8 cellular contexts compared by ENCODE assay signal in the genomic region with DNA sequence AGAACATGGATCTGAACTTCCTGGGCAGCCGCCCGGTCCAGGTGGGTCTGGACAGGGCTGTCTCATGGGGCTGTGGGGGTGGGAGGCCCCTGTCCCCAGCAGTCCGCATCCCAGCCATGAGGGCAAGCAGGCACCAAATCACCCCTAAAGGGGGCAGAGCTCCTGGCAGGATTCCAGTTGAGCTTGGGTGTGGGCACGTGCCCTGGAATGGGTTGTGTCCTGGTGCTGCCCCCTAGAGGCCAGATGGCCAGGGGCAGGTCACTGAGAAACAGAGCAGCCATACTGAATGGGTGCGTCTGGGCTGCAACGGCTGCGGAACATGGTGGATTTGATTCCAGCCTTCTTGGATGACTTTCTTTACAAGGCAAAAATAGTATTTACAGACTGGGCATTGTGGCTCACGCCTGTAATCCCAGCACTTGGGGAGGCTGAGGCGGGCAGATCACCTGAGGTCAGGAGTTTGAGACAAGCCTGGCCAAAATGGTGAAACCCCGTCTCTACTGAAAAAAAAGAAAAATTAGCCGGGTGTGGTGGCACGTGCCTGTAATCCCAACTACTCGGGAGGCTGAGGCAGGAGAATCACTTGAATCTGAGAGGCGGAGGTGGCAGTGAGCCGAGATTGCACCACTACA. TPM values are rescaled to one million over a fixed set of nuclear protein-coding genes. Genes with fewer than 3 reads are reported as not detected.
A peak's percentile ranks its signal among the peaks of the same experiment; 100 is the strongest.
DNase-seq lines count a peak whose midpoint lies in the region; ATAC-seq, FAIRE-seq and TF ChIP-seq lines count a peak whose summit lies in the region.
"Not testable (repeated sequence)": the region's sequence is repeated elsewhere in the genome, so short reads cannot be mapped to it uniquely, and the experiment has no call there.

No MANE protein-coding gene starts in this region.

- WGBS in heart left ventricle, 4 donors = 87 to 89% (median 88%) methylated on average over 14 to 15 of the region's 15 CpGs
- WGBS in pancreas, 2 donors = 82 to 83% methylated on average over 15 of the region's 15 CpGs

- peak; percentile 43 to 89 (median 62) for TF ChIP-seq CTCF in heart left ventricle (IDR thresholded peaks at IDR 0.05)
- TF ChIP-seq CTCF in pancreas (IDR thresholded peaks at IDR 0.05) = peak; percentile 47 to 73 (median 64)

- peaks cover 0 to 79% (median 48%) of the 10 kb centered on the region in 9 donors for H3K36me3 ChIP-seq in heart left ventricle
- peaks cover 0 to 16% (median 0%) of the 10 kb centered on the region in 3 donors for H3K36me3 ChIP-seq in pancreas

- H3K27me3 ChIP-seq in heart left ventricle, pancreas: not testable (repeated sequence)

- FAIRE-seq in pancreas (lab: Jason Lieb, UNC) = not testable (repeated sequence)

- peak in 3 of 4 donors; percentile 42 to 53 (median 52) for ATAC-seq in heart left ventricle
- ATAC-seq in pancreas = peak in 2 of 4 donors; percentile 18 to 46
- ATAC-seq in stimulated activated naive CD8-positive, alpha-beta T cell treated with anti-CD3 and anti-CD28 coated beads, Interleukin-15, Interleukin-2, amounts not matched to agents 100 U/mL and 50 U/mL, for 24 hours = peak; percentile 73

- intact Hi-C loops in heart left ventricle (cut with DNase I); pancreas (cut with DNase I): not testable (repeated sequence)

- H3K4me3 ChIP-seq in heart left ventricle, pancreas: not testable (repeated sequence)

- H3K4me1 ChIP-seq in heart left ventricle = not testable (repeated sequence)
- peaks cover 24 to 26% (median 24%) of the 10 kb centered on the region in 3 donors for H3K4me1 ChIP-seq in pancreas

- not testable (repeated sequence) for H3K9me3 ChIP-seq in heart left ventricle, pancreas

- DNase-seq in DMS 273 treated with DMSO at 0.1 percent for 48 hours (lab: John Stamatoyannopoulos, UW) = peak; percentile 7
- peak in 74 of 76 experiments; percentile 27 to 87 (median 73) for DNase-seq in HUDEP-2 (lab: John Stamatoyannopoulos, UW; ENCODE audit: unreplicated experiment in 76 of 76)
- peak; percentile 32 for DNase-seq in NOMO-1 treated with DMSO at 0.1 percent for 48 hours (lab: John Stamatoyannopoulos, UW; ENCODE audit: unreplicated experiment)
- DNase-seq in activated CD4-positive, alpha-beta T cell treated with anti-CD3 and anti-CD28 coated beads for 1 hour = peak; percentile 61
- DNase-seq in astrocyte of the hippocampus (ENCODE audit: low read depth, low spot score) = peak; percentile 57
- peak in 3 of 5 donors; percentile 45 to 83 (median 55) for DNase-seq in heart left ventricle
- DNase-seq in pancreas = peak in 5 of 6 donors; percentile 42 to 79 (median 63)
- peak; percentile 87 for DNase-seq in stimulated activated naive CD8-positive, alpha-beta T cell treated with anti-CD3 and anti-CD28 coated beads, Interleukin-15, Interleukin-2, amounts not matched to agents 100 U/mL and 50 U/mL, for 24 hours

- TF ChIP-seq POLR2A in heart left ventricle (IDR thresholded peaks at IDR 0.05) = not testable (repeated sequence)

- H3K27ac ChIP-seq in heart left ventricle, pancreas: not testable (repeated sequence)

RNA-seq across cellular contexts. Expression of gene MGRN1, which starts 25.9 kb away (rescaled TPM):
- 10 to 100 TPM; 28.5 to 75.0 (median 42.0) TPM for total RNA-seq in heart left ventricle
- 10 to 100 TPM; 17.9 to 36.9 TPM for polyA plus RNA-seq in heart left ventricle
- total RNA-seq in pancreas = 10 to 100 TPM; 29.0 to 43.8 (median 33.0) TPM
- 10 to 100 TPM; 17.2 to 29.9 TPM for polyA plus RNA-seq in pancreas

RNA-seq across cellular contexts. Expression of gene UBALD1, which starts 35.9 kb away (rescaled TPM):
- total RNA-seq in heart left ventricle = 10 to 100 TPM in 8 of 9 donors, 1 to 10 TPM in 1; 9.1 to 38.9 (median 18.7) TPM
- polyA plus RNA-seq in heart left ventricle = 10 to 100 TPM; 23.7 to 33.9 TPM
- 10 to 100 TPM in 5 of 6 donors, 1 to 10 TPM in 1; 9.1 to 19.4 (median 14.3) TPM for total RNA-seq in pancreas
- 10 to 100 TPM; 29.3 to 42.5 TPM for polyA plus RNA-seq in pancreas

RNA-seq across cellular contexts. Expression of gene NUDT16L1, which starts 42.8 kb away (rescaled TPM):
- 10 to 100 TPM; 33.1 to 65.2 (median 46.4) TPM for total RNA-seq in heart left ventricle
- polyA plus RNA-seq in heart left ventricle = 10 to 100 TPM; 47.5 to 51.0 TPM
- total RNA-seq in pancreas = 10 to 100 TPM in 5 of 6 donors, 1 to 10 TPM in 1; 7.0 to 16.5 (median 12.8) TPM
- 10 to 100 TPM; 17.3 to 32.3 TPM for polyA plus RNA-seq in pancreas

Comparison
In these comparisons a context has a peak if more than half of its experiments do, and no peak if none do; other contexts are left out.
1. DNase-seq: peak in every context shown above with its lines; median percentile 87 in stimulated activated naive CD8-positive, alpha-beta T cell treated with anti-CD3 and anti-CD28 coated beads, Interleukin-15, Interleukin-2, amounts not matched to agents 100 U/mL and 50 U/mL, for 24 hours; 73 in HUDEP-2; 63 in pancreas; 61 in activated CD4-positive, alpha-beta T cell treated with anti-CD3 and anti-CD28 coated beads for 1 hour; 57 in astrocyte of the hippocampus; 55 in heart left ventricle; 32 in NOMO-1 treated with DMSO at 0.1 percent for 48 hours; 7 in DMS 273 treated with DMSO at 0.1 percent for 48 hours.